13 cellular contexts compared by ENCODE assay signal in the genomic region with DNA sequence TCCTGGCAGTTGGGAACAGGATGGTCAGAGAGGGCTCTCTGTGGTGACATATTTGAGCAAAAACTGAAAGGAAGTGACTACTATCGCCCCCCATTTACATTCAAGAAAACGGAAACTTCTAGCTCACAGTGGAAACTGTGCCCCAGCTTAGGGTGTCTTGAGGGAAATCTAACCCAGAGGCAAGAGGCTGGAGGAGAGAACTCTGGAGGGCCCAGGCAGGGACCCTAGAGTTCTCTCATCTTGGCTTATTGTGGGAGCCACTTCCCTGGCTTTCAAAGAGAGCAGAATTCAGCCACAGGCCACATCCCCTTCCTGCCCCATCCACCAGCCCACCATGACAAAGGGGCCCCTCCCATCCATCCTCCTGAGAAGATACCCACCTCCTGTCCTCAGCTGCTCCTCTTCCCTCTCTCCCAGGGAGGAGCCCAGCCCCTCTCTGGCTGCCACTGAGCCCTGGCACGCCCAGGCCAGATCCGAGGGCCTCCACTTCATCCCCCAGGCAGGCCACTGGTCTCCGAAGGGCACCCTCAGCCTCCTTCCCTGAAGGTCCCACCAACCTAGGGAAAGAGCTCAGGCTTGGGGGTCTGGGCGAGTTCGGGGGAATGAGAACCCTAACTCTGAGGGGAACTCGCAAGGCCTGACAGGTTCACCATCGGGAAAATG. TPM values are rescaled to one million over a fixed set of nuclear protein-coding genes. Genes with fewer than 3 reads are reported as not detected.
DNase-seq lines count a peak whose midpoint lies in the region; ATAC-seq, FAIRE-seq and TF ChIP-seq lines count a peak whose summit lies in the region.
"Had no signal": no experiment of that assay in that cellular context is flagged by ENCODE, and none has a peak within 500 bp of the region (broad histone marks: within the 10 kb centered on the region; RNA-seq: fewer than 3 reads in every experiment).

No MANE protein-coding gene starts in this region.

- H3K27me3 ChIP-seq in foreskin keratinocyte: peaks cover 22% of the 10 kb centered on the region
- H3K27me3 ChIP-seq: brain microvascular endothelial cell, right lobe of liver had no signal

- no peaks in the 10 kb centered on the region for H3K9me3 ChIP-seq in kidney (ENCODE audit: control insufficient read depth in 1 of 2, low read length in 2 of 2)
- H3K9me3 ChIP-seq: right lobe of liver had no signal

- no peaks in the 10 kb centered on the region for H3K27me3 Mint-ChIP-seq in T-helper 2 cell treated with Interferon-gamma antibody and Interleukin-4, amounts not matched to agents 5 μg/mL and 100 μg/mL, for 36 hours (ENCODE audit: low read depth)

- no peaks in the 10 kb centered on the region for H3K36me3 ChIP-seq in kidney (ENCODE audit: control insufficient read depth in 1 of 2, insufficient read depth in 2 of 2, low read length in 2 of 2)
- H3K36me3 ChIP-seq: brain microvascular endothelial cell, right lobe of liver had no signal

- no peak overlapping the region for H3K9ac ChIP-seq in kidney (ENCODE audit: low read length in 2 of 2)

- no peak for FAIRE-seq in kidney (lab: Jason Lieb, UNC)

- H3K4me1 ChIP-seq in kidney (ENCODE audit: control insufficient read depth in 1 of 2, insufficient read depth in 1 of 2, low read depth in 1 of 2, low read length in 2 of 2): no peaks in the 10 kb centered on the region
- no peaks in the 10 kb centered on the region for H3K4me1 ChIP-seq in foreskin keratinocyte
- H3K4me1 ChIP-seq: right lobe of liver had no signal

- no peak overlapping the region for H3K4me3 ChIP-seq in kidney (ENCODE audit: low read length in 2 of 2)
- H3K4me3 ChIP-seq: right lobe of liver, SK-N-MC had no signal

- peak overlapping the region; percentile 73 for H3K4me3 Mint-ChIP-seq in T-helper 2 cell treated with Interferon-gamma antibody and Interleukin-4, amounts not matched to agents 5 μg/mL and 100 μg/mL, for 36 hours

- H3K27ac Mint-ChIP-seq in T-helper 2 cell treated with Interferon-gamma antibody and Interleukin-4, amounts not matched to agents 5 μg/mL and 100 μg/mL, for 36 hours: peak overlapping the region; percentile 92

- ATAC-seq in foreskin keratinocyte (no peak), HG03095 (IDR thresholded peaks at IDR 0.05; ENCODE audit: unreplicated experiment) (no peak), GM19035 (IDR thresholded peaks at IDR 0.05; ENCODE audit: unreplicated experiment) (no peak)

- DNase-seq in stimulated activated CD4-positive, alpha-beta T cell treated with anti-CD3 and anti-CD28 coated beads, Interleukin-2, amount 100 ng/mL, for 4 hours (ENCODE audit: low read depth): peak; percentile 21
- DNase-seq in stimulated activated CD4-positive, alpha-beta T cell treated with anti-CD3 and anti-CD28 coated beads, Interleukin-1b, Interleukin-23, amount 100 ng/mL, for 48 hours: no peak
- DNase-seq in T-helper 2 cell treated with Interferon-gamma antibody and Interleukin-4, amounts not matched to agents 5 μg/mL and 100 μg/mL, for 36 hours (ENCODE audit: low spot score): no peak
- peak; percentile 48 for DNase-seq in kidney
- DNase-seq in foreskin keratinocyte: no peak
- DNase-seq in NCI-H2171 (lab: John Stamatoyannopoulos, UW): no peak
- DNase-seq: brain microvascular endothelial cell, NCI-H526, right lobe of liver had no signal

- peaks cover 44% of the 10 kb centered on the region for H3K4me1 Mint-ChIP-seq in T-helper 2 cell treated with Interferon-gamma antibody and Interleukin-4, amounts not matched to agents 5 μg/mL and 100 μg/mL, for 36 hours (ENCODE audit: low read depth)

- no peaks in the 10 kb centered on the region for H3K9me3 Mint-ChIP-seq in T-helper 2 cell treated with Interferon-gamma antibody and Interleukin-4, amounts not matched to agents 5 μg/mL and 100 μg/mL, for 36 hours

- intact Hi-C loops in kidney (cut with DNase I): no loop called here

- no peak for TF ChIP-seq CTCF in kidney (IDR thresholded peaks at IDR 0.05; ENCODE audit: borderline replicate concordance, extremely low read depth, insufficient read depth)
- TF ChIP-seq CTCF in foreskin keratinocyte (conservative IDR thresholded peaks at IDR 0.05): no peak

- no peak overlapping the region for H3K27ac ChIP-seq in kidney (ENCODE audit: low read depth in 2 of 2, low read length in 2 of 2)
- H3K27ac ChIP-seq in foreskin keratinocyte: no peak overlapping the region
- H3K27ac ChIP-seq: brain microvascular endothelial cell, HL-60, right lobe of liver, SK-N-MC had no signal

- H3K36me3 Mint-ChIP-seq in T-helper 2 cell treated with Interferon-gamma antibody and Interleukin-4, amounts not matched to agents 5 μg/mL and 100 μg/mL, for 36 hours (ENCODE audit: low read depth): no peaks in the 10 kb centered on the region

RNA-seq across cellular contexts. Expression of a gene that starts 1.6 kb away (rescaled TPM):
- total RNA-seq in kidney (1.9 TPM), foreskin keratinocyte (0.07 and 0.17 TPM in 2 replicates)
- polyA plus RNA-seq in kidney (ENCODE audit: insufficient read depth, low read depth, low replicate concordance) (1.2 TPM), foreskin keratinocyte (0.06 and 0.09 TPM in 2 replicates)

RNA-seq across cellular contexts. Expression of a gene that starts 54.3 kb away (rescaled TPM):
- total RNA-seq in kidney (62.7 TPM), foreskin keratinocyte (not detected in 2 replicates)
- polyA plus RNA-seq in kidney (ENCODE audit: insufficient read depth, low read depth, low replicate concordance) (57.8 TPM), foreskin keratinocyte (0.09 and 0.16 TPM in 2 replicates)

RNA-seq across cellular contexts. Expression of a gene that starts 55.4 kb away (rescaled TPM):
- 37.2 TPM for total RNA-seq in kidney
- 1.8 TPM for polyA plus RNA-seq in kidney (ENCODE audit: insufficient read depth, low read depth, low replicate concordance)
- 0.04 TPM in 1 of 2 replicates, not detected in the other for total RNA-seq in foreskin keratinocyte
- not detected in 2 replicates for polyA plus RNA-seq in foreskin keratinocyte

Comparison
In these comparisons a context has a peak if more than half of its experiments do, and no peak if none do; other contexts are left out.
1. DNase-seq: peak in stimulated activated CD4-positive, alpha-beta T cell treated with anti-CD3 and anti-CD28 coated beads, Interleukin-2, amount 100 ng/mL, for 4 hours (single experiment) and kidney (single experiment); none in stimulated activated CD4-positive, alpha-beta T cell treated with anti-CD3 and anti-CD28 coated beads, Interleukin-1b, Interleukin-23, amount 100 ng/mL, for 48 hours (single experiment), T-helper 2 cell treated with Interferon-gamma antibody and Interleukin-4, amounts not matched to agents 5 μg/mL and 100 μg/mL, for 36 hours (single experiment), foreskin keratinocyte (0 of 2) and NCI-H2171 (single experiment).
2. RNA of a gene that starts 54.3 kb away (total RNA-seq): 62.7 TPM in kidney (single experiment); not detected in foreskin keratinocyte; every median in the first group is over 10 times any median in the second.
3. RNA of a gene that starts 55.4 kb away (total RNA-seq): 37.2 TPM in kidney (single experiment); 0.04 TPM in foreskin keratinocyte; every median in the first group is over 10 times any median in the second.